ENCODE assay signal across 1 cellular context in the genomic region with DNA sequence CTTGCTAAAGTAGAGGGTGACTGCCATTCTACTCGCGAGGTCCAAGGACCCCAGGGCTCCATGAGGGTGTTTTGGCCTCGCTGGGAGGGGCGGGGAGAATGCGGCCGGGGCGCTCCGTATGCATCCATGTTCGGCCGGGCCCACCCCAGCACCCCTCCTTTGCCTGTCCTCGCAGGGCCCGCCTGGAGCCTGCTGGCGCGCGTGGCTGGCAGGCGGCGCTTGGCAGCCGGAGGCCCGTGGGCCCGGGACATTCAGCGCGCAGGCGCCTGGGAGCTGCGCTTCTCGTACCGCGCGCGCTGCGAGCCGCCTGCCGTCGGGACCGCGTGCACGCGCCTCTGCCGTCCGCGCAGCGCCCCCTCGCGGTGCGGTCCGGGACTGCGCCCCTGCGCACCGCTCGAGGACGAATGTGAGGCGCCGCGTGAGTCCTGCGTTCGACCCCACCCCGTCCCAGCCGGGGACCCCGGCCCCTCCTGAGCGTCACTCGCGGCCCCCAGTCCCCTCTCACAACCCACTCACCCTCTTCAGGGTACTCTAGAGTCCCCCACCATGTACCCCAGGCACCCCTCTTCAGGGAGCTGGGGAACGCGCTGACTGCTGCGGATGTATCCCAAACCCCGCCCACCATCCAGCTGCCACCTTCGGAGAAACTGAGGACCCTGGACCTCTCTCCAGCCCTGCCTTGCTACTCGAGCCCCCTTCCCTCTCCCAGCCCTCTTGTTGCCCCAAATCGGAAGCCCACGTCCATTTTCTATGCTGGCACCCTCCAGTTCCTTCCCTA.
TF ChIP-seq lines count a peak whose summit lies in the region.

No MANE protein-coding gene starts in this region.

TF ChIP-seq in K562, 482 proteins besides CTCF, POLR2A, EP300 and RAD21 (continued from another document and continues in another):
- TF ChIP-seq, protein P1, sequence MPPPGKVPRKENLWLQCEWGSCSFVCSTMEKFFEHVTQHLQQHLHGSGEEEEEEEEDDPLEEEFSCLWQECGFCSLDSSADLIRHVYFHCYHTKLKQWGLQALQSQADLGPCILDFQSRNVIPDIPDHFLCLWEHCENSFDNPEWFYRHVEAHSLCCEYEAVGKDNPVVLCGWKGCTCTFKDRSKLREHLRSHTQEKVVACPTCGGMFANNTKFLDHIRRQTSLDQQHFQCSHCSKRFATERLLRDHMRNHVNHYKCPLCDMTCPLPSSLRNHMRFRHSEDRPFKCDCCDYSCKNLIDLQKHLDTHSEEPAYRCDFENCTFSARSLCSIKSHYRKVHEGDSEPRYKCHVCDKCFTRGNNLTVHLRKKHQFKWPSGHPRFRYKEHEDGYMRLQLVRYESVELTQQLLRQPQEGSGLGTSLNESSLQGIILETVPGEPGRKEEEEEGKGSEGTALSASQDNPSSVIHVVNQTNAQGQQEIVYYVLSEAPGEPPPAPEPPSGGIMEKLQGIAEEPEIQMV (tag; conservative IDR thresholded peaks at IDR 0.05; ENCODE audit: low read depth), result no peak
- peak; percentile 99 for TF ChIP-seq ZNF282 (CRISPR knock-in tag; IDR thresholded peaks at IDR 0.05)
- TF ChIP-seq KLF13 (tag; IDR thresholded peaks at IDR 0.05; ENCODE audit: borderline replicate concordance, low read depth), result no peak
- TF ChIP-seq ZNF124 (CRISPR knock-in tag; IDR thresholded peaks at IDR 0.05), result peak; percentile 96
- peak; percentile 97 for TF ChIP-seq ZNF232 (CRISPR knock-in tag; IDR thresholded peaks at IDR 0.05)
- TF ChIP-seq KAT8 (IDR thresholded peaks at IDR 0.05; ENCODE audit: low read depth), result no peak
- TF ChIP-seq, protein P2, sequence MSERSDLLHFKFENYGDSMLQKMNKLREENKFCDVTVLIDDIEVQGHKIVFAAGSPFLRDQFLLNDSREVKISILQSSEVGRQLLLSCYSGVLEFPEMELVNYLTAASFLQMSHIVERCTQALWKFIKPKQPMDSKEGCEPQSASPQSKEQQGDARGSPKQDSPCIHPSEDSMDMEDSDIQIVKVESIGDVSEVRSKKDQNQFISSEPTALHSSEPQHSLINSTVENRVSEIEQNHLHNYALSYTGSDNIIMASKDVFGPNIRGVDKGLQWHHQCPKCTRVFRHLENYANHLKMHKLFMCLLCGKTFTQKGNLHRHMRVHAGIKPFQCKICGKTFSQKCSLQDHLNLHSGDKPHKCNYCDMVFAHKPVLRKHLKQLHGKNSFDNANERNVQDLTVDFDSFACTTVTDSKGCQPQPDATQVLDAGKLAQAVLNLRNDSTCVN (CRISPR knock-in tag; IDR thresholded peaks at IDR 0.05), result no peak
- TF ChIP-seq HSF4 (CRISPR knock-in tag; IDR thresholded peaks at IDR 0.05; ENCODE audit: borderline replicate concordance), result no peak
- TF ChIP-seq ZKSCAN8 (CRISPR knock-in tag; IDR thresholded peaks at IDR 0.05), result no peak
- TF ChIP-seq ERF (CRISPR knock-in tag; IDR thresholded peaks at IDR 0.05), result 0 out of 2 replicates have a peak, but pooled peaks have one; percentile 6
- peak; percentile 67; the same call in 1 of the 2 replicates for TF ChIP-seq JUN (IDR thresholded peaks at IDR 0.05; ENCODE audit: borderline replicate concordance, low read depth, low read length)
- peak; percentile 99 for TF ChIP-seq JUN (CRISPR knock-in tag; IDR thresholded peaks at IDR 0.05; ENCODE audit: borderline replicate concordance)
- TF ChIP-seq BACH1 (tag; IDR thresholded peaks at IDR 0.05), result no peak
- no peak for TF ChIP-seq SRSF9 (IDR thresholded peaks at IDR 0.05; ENCODE audit: borderline replicate concordance, low read depth, low read length)
- no peak for TF ChIP-seq SREBF2 (CRISPR knock-in tag; IDR thresholded peaks at IDR 0.05)
- no peak for TF ChIP-seq ZNF561 (CRISPR knock-in tag; conservative IDR thresholded peaks at IDR 0.05)
- TF ChIP-seq ZNF174 (CRISPR knock-in tag; IDR thresholded peaks at IDR 0.05), result no peak
- TF ChIP-seq FOXJ3 (CRISPR knock-in tag; IDR thresholded peaks at IDR 0.05), result no peak
- TF ChIP-seq KHSRP (IDR thresholded peaks at IDR 0.05), result no peak
- TF ChIP-seq ZKSCAN1 (IDR thresholded peaks at IDR 0.05; ENCODE audit: low read depth, low read length), result no peak; the same call in 1 of the 2 replicates
- TF ChIP-seq ADNP (tag; IDR thresholded peaks at IDR 0.05), result no peak
- TF ChIP-seq NFRKB (IDR thresholded peaks at IDR 0.05; ENCODE audit: low read depth), result no peak
- no peak for TF ChIP-seq CBFA2T3 (IDR thresholded peaks at IDR 0.05)
- TF ChIP-seq, protein P3, sequence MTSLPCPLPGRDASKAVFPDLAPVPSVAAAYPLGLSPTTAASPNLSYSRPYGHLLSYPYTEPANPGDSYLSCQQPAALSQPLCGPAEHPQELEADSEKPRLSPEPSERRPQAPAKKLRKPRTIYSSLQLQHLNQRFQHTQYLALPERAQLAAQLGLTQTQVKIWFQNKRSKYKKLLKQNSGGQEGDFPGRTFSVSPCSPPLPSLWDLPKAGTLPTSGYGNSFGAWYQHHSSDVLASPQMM (CRISPR knock-in tag; IDR thresholded peaks at IDR 0.05), result no peak
- no peak for TF ChIP-seq CCNT2 (IDR thresholded peaks at IDR 0.05; ENCODE audit: borderline replicate concordance, extremely low read depth, insufficient read length, low read depth, low read length)
- TF ChIP-seq, protein P4, sequence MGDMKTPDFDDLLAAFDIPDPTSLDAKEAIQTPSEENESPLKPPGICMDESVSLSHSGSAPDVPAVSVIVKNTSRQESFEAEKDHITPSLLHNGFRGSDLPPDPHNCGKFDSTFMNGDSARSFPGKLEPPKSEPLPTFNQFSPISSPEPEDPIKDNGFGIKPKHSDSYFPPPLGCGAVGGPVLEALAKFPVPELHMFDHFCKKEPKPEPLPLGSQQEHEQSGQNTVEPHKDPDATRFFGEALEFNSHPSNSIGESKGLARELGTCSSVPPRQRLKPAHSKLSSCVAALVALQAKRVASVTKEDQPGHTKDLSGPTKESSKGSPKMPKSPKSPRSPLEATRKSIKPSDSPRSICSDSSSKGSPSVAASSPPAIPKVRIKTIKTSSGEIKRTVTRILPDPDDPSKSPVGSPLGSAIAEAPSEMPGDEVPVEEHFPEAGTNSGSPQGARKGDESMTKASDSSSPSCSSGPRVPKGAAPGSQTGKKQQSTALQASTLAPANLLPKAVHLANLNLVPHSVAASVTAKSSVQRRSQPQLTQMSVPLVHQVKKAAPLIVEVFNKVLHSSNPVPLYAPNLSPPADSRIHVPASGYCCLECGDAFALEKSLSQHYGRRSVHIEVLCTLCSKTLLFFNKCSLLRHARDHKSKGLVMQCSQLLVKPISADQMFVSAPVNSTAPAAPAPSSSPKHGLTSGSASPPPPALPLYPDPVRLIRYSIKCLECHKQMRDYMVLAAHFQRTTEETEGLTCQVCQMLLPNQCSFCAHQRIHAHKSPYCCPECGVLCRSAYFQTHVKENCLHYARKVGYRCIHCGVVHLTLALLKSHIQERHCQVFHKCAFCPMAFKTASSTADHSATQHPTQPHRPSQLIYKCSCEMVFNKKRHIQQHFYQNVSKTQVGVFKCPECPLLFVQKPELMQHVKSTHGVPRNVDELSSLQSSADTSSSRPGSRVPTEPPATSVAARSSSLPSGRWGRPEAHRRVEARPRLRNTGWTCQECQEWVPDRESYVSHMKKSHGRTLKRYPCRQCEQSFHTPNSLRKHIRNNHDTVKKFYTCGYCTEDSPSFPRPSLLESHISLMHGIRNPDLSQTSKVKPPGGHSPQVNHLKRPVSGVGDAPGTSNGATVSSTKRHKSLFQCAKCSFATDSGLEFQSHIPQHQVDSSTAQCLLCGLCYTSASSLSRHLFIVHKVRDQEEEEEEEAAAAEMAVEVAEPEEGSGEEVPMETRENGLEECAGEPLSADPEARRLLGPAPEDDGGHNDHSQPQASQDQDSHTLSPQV (IDR thresholded peaks at IDR 0.05), result peak; percentile 98
- no peak for TF ChIP-seq ZNF507 (tag; conservative IDR thresholded peaks at IDR 0.05)
- TF ChIP-seq, protein P5, sequence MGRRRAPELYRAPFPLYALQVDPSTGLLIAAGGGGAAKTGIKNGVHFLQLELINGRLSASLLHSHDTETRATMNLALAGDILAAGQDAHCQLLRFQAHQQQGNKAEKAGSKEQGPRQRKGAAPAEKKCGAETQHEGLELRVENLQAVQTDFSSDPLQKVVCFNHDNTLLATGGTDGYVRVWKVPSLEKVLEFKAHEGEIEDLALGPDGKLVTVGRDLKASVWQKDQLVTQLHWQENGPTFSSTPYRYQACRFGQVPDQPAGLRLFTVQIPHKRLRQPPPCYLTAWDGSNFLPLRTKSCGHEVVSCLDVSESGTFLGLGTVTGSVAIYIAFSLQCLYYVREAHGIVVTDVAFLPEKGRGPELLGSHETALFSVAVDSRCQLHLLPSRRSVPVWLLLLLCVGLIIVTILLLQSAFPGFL (CRISPR knock-in tag; IDR thresholded peaks at IDR 0.05), result no peak
- TF ChIP-seq, protein P6, sequence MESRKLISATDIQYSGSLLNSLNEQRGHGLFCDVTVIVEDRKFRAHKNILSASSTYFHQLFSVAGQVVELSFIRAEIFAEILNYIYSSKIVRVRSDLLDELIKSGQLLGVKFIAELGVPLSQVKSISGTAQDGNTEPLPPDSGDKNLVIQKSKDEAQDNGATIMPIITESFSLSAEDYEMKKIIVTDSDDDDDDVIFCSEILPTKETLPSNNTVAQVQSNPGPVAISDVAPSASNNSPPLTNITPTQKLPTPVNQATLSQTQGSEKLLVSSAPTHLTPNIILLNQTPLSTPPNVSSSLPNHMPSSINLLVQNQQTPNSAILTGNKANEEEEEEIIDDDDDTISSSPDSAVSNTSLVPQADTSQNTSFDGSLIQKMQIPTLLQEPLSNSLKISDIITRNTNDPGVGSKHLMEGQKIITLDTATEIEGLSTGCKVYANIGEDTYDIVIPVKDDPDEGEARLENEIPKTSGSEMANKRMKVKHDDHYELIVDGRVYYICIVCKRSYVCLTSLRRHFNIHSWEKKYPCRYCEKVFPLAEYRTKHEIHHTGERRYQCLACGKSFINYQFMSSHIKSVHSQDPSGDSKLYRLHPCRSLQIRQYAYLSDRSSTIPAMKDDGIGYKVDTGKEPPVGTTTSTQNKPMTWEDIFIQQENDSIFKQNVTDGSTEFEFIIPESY (CRISPR knock-in tag; IDR thresholded peaks at IDR 0.05), result peak; percentile 99
- no peak for TF ChIP-seq NEUROD1 (IDR thresholded peaks at IDR 0.05; ENCODE audit: borderline replicate concordance, low read depth, low read length, partially characterized antibody)
- TF ChIP-seq PRPF4 (IDR thresholded peaks at IDR 0.05; ENCODE audit: insufficient read depth, low read depth, low read length, poor library complexity, severe bottlenecking), result no peak
- TF ChIP-seq KLF16 (IDR thresholded peaks at IDR 0.05), result no peak
- TF ChIP-seq STAG1 (CRISPR knock-in tag; IDR thresholded peaks at IDR 0.05; ENCODE audit: borderline replicate concordance), result peak; percentile 88
- no peak for TF ChIP-seq ZNF75A (CRISPR knock-in tag; IDR thresholded peaks at IDR 0.05)
- no peak for TF ChIP-seq STAT5A (IDR thresholded peaks at IDR 0.05; ENCODE audit: borderline replicate concordance, low read length)
- no peak for TF ChIP-seq POU5F1 (IDR thresholded peaks at IDR 0.05; ENCODE audit: borderline replicate concordance, low read depth, low read length, partially characterized antibody)
- TF ChIP-seq ZNF224 (CRISPR knock-in tag; IDR thresholded peaks at IDR 0.05), result peak; percentile 97
- TF ChIP-seq FOSL1 (tag; conservative IDR thresholded peaks at IDR 0.05), result peak; percentile 25; the same call in 1 of the 2 replicates
- no peak for TF ChIP-seq PML (IDR thresholded peaks at IDR 0.05; ENCODE audit: low read length)
- TF ChIP-seq RHOXF2B (CRISPR knock-in tag; conservative IDR thresholded peaks at IDR 0.05), result no peak
- no peak for TF ChIP-seq ZNF184 (CRISPR knock-in tag; IDR thresholded peaks at IDR 0.05)
- no peak for TF ChIP-seq NBN (IDR thresholded peaks at IDR 0.05; ENCODE audit: low read depth)
- peak; percentile 72 for TF ChIP-seq CREM (IDR thresholded peaks at IDR 0.05; ENCODE audit: low read depth)
- TF ChIP-seq, protein P7, sequence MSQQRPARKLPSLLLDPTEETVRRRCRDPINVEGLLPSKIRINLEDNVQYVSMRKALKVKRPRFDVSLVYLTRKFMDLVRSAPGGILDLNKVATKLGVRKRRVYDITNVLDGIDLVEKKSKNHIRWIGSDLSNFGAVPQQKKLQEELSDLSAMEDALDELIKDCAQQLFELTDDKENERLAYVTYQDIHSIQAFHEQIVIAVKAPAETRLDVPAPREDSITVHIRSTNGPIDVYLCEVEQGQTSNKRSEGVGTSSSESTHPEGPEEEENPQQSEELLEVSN (IDR thresholded peaks at IDR 0.05; ENCODE audit: borderline replicate concordance in 1 of 2, extremely low read depth in 1 of 2, insufficient read depth in 1 of 2, insufficient read length in 1 of 2, low read depth in 1 of 2, low read length in 1 of 2, poor library complexity in 1 of 2, severe bottlenecking in 1 of 2), result peak; percentile 99 to 100
- TF ChIP-seq ARID2 (IDR thresholded peaks at IDR 0.05), result no peak
- TF ChIP-seq SP2 (IDR thresholded peaks at IDR 0.05; ENCODE audit: extremely low read depth, low read depth, low read length, poor library complexity, severe bottlenecking), result no peak
- peak; percentile 32 for TF ChIP-seq RBM25 (IDR thresholded peaks at IDR 0.05; ENCODE audit: low read depth, low read length, severe bottlenecking)
- TF ChIP-seq ZNF263 (CRISPR knock-in tag; IDR thresholded peaks at IDR 0.05; ENCODE audit: borderline replicate concordance), result peak; percentile 84
- TF ChIP-seq EGR1 (conservative IDR thresholded peaks at IDR 0.05), result no peak
- TF ChIP-seq, protein P8, sequence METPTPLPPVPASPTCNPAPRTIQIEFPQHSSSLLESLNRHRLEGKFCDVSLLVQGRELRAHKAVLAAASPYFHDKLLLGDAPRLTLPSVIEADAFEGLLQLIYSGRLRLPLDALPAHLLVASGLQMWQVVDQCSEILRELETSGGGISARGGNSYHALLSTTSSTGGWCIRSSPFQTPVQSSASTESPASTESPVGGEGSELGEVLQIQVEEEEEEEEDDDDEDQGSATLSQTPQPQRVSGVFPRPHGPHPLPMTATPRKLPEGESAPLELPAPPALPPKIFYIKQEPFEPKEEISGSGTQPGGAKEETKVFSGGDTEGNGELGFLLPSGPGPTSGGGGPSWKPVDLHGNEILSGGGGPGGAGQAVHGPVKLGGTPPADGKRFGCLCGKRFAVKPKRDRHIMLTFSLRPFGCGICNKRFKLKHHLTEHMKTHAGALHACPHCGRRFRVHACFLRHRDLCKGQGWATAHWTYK (CRISPR knock-in tag; IDR thresholded peaks at IDR 0.05), result peak; percentile 79
- TF ChIP-seq, protein P9, sequence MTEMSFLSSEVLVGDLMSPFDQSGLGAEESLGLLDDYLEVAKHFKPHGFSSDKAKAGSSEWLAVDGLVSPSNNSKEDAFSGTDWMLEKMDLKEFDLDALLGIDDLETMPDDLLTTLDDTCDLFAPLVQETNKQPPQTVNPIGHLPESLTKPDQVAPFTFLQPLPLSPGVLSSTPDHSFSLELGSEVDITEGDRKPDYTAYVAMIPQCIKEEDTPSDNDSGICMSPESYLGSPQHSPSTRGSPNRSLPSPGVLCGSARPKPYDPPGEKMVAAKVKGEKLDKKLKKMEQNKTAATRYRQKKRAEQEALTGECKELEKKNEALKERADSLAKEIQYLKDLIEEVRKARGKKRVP (CRISPR knock-in tag; IDR thresholded peaks at IDR 0.05), result no peak
- TF ChIP-seq TEAD2 (tag; IDR thresholded peaks at IDR 0.05), result no peak
- no peak for TF ChIP-seq NFE2L1 (tag; IDR thresholded peaks at IDR 0.05; ENCODE audit: borderline replicate concordance, low read depth)
